ENCODE assay signal across 16 cellular contexts in genomic region chr7:134212576-134213546, GRCh38.
DNase-seq lines count a peak whose midpoint lies in the region; ATAC-seq, FAIRE-seq and TF ChIP-seq lines count a peak whose summit lies in the region.
"Had no signal": no experiment of that assay in that cellular context is flagged by ENCODE, and none has a peak within 500 bp of the region (broad histone marks: within the 10 kb centered on the region; RNA-seq: fewer than 3 reads in every experiment).

No MANE protein-coding gene starts in this region.

- no peaks in the 10 kb centered on the region for H3K4me1 ChIP-seq in lower lobe of right lung
- H3K4me1 ChIP-seq: gastrocnemius medialis, upper lobe of left lung had no signal

- H3K36me3 ChIP-seq in bronchial epithelial cell (ENCODE audit: control insufficient read depth, insufficient read depth, low read length): no peaks in the 10 kb centered on the region
- H3K36me3 ChIP-seq in lower lobe of right lung: no peaks in the 10 kb centered on the region
- H3K36me3 ChIP-seq: gastrocnemius medialis, upper lobe of left lung had no signal

- intact Hi-C loops in lower lobe of right lung (cut with DNase I): no loop called here

- peak; percentile 90 for DNase-seq in CD1c-positive myeloid dendritic cell (ENCODE audit: extremely low spot score)
- peak; percentile 16 for DNase-seq in NCI-H69 (lab: John Stamatoyannopoulos, UW)
- peak; percentile 9 for DNase-seq in bronchial epithelial cell (ENCODE audit: low read depth)
- DNase-seq in lower lobe of right lung: peak; percentile 66
- no peak for DNase-seq in RPMI8226
- DNase-seq in GF-D8 (lab: John Stamatoyannopoulos, UW): no peak
- no peak for DNase-seq in urothelium cell line (ENCODE audit: low spot score)
- no peak for DNase-seq in COR-L47 (lab: John Stamatoyannopoulos, UW)
- DNase-seq: activated naive CD8-positive, alpha-beta T cell treated with anti-CD3 and anti-CD28 coated beads, Interleukin-2, amount 50 U/mL, for 24 hours; DND-41; gastrocnemius medialis; islet precursor cell; NCI-H187 had no signal

- H3K27ac ChIP-seq in lower lobe of right lung: no peak overlapping the region
- H3K27ac ChIP-seq: gastrocnemius medialis had no signal

- no peak for TF ChIP-seq CTCF in bronchial epithelial cell (IDR thresholded peaks at IDR 0.05; ENCODE audit: insufficient read depth, low read length, severe bottlenecking)
- TF ChIP-seq CTCF in lower lobe of right lung (IDR thresholded peaks at IDR 0.05): no peak

- FAIRE-seq in bronchial epithelial cell (lab: Jason Lieb, UNC): peak; percentile 18
- FAIRE-seq in urothelium cell line (lab: Jason Lieb, UNC): no peak
- FAIRE-seq: colon, GM12892 had no signal

- peak; percentile 66 to 76 for ATAC-seq in lower lobe of right lung
- ATAC-seq: activated naive CD8-positive, alpha-beta T cell treated with anti-CD3 and anti-CD28 coated beads, Interleukin-2, amount 50 U/mL, for 24 hours; gastrocnemius medialis had no signal

- H3K27me3 ChIP-seq in bronchial epithelial cell (ENCODE audit: control insufficient read depth, insufficient read depth, low read length) (no peaks in the 10 kb centered on the region), lower lobe of right lung (ENCODE audit: low read depth) (no peaks in the 10 kb centered on the region)
- H3K27me3 ChIP-seq: gastrocnemius medialis, upper lobe of left lung had no signal

- no peaks in the 10 kb centered on the region for H3K9me3 ChIP-seq in lower lobe of right lung
- H3K9me3 ChIP-seq: gastrocnemius medialis, upper lobe of left lung had no signal

- H3K4me3 ChIP-seq in bronchial epithelial cell (ENCODE audit: low read depth, low read length) (no peak overlapping the region), lower lobe of right lung (no peak overlapping the region)
- H3K4me3 ChIP-seq: gastrocnemius medialis, upper lobe of left lung had no signal

Comparison
In these comparisons a context has a peak if more than half of its experiments do, and no peak if none do; other contexts are left out.
1. DNase-seq: peak in CD1c-positive myeloid dendritic cell (single experiment), NCI-H69 (single experiment), bronchial epithelial cell (single experiment) and lower lobe of right lung (single experiment); none in RPMI8226 (single experiment), GF-D8 (single experiment), urothelium cell line (single experiment) and COR-L47 (single experiment).